Comparison of ENCODE assay signal across 15 cellular contexts in the genomic region with DNA sequence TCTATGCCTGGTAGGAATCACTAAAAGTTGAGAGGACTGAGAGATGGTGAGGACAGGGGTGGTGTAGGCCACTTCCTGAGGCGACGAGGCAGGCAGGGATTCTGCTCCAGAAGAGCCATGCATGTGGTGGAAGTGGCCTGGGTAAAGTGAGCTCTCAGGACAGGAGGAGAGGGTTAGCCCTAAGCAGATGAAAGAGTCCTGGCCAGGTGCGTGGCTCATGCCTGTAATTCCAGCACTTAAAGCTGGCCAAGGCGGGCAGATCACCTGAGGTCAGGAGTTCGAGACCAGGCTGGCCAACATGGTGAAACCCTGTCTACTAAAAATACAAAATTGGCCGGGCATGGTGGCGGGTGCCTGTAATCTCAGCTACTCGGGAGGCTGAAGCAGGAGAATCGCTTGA. TPM values are rescaled to one million over a fixed set of nuclear protein-coding genes. Genes with fewer than 3 reads are reported as not detected.
A peak's percentile ranks its signal among the peaks of the same experiment; 100 is the strongest.
DNase-seq lines count a peak whose midpoint lies in the region; ATAC-seq and TF ChIP-seq lines count a peak whose summit lies in the region.
"Had no signal": no experiment of that assay in that cellular context is flagged by ENCODE, and none has a peak within 500 bp of the region (broad histone marks: within the 10 kb centered on the region; RNA-seq: fewer than 3 reads in every experiment).

No MANE protein-coding gene starts in this region.

- no peak for DNase-seq in activated naive CD4-positive, alpha-beta T cell treated with anti-CD3 and anti-CD28 coated beads, Interleukin-2, amount 10 ng/mL, durations not matched to agents 7 days and 5 days
- no peak for DNase-seq in activated naive CD4-positive, alpha-beta T cell treated with anti-CD3 and anti-CD28 coated beads for 36 hours
- DNase-seq in activated CD8-positive, alpha-beta T cell treated with anti-CD3 and anti-CD28 coated beads for 36 hours, result no peak
- DNase-seq in foreskin keratinocyte (no peak), type B pancreatic cell (ENCODE audit: extremely low spot score, unreplicated experiment) (no peak), dedifferentiated amniotic fluid mesenchymal stem cell (ENCODE audit: extremely low spot score) (no peak), NCI-H226 (no peak), GF-D8 (lab: John Stamatoyannopoulos, UW) (no peak)
- DNase-seq: activated gamma-delta T cell treated with Interleukin-2 at 50 U/mL for 16 hours, dorsolateral prefrontal cortex, mesenchymal stem cell, MG63, NCI-H1694, retina had no signal

- H3K4me1 ChIP-seq in foreskin keratinocyte, result no peaks in the 10 kb centered on the region

- H3K9me3 Mint-ChIP-seq in activated naive CD4-positive, alpha-beta T cell treated with anti-CD3 and anti-CD28 coated beads, Interleukin-2, amount 10 ng/mL, durations not matched to agents 7 days and 5 days, result no peaks in the 10 kb centered on the region
- peaks cover 1% of the 10 kb centered on the region for H3K9me3 Mint-ChIP-seq in activated naive CD4-positive, alpha-beta T cell treated with anti-CD3 and anti-CD28 coated beads for 36 hours
- peaks cover 3% of the 10 kb centered on the region for H3K9me3 Mint-ChIP-seq in activated CD8-positive, alpha-beta T cell treated with anti-CD3 and anti-CD28 coated beads for 36 hours
- peaks cover 5% of the 10 kb centered on the region for H3K9me3 Mint-ChIP-seq in type B pancreatic cell

- peaks cover 46% of the 10 kb centered on the region for H3K36me3 Mint-ChIP-seq in activated naive CD4-positive, alpha-beta T cell treated with anti-CD3 and anti-CD28 coated beads, Interleukin-2, amount 10 ng/mL, durations not matched to agents 7 days and 5 days
- peaks cover 49% of the 10 kb centered on the region for H3K36me3 Mint-ChIP-seq in activated naive CD4-positive, alpha-beta T cell treated with anti-CD3 and anti-CD28 coated beads for 36 hours (ENCODE audit: low read depth)
- H3K36me3 Mint-ChIP-seq in activated CD8-positive, alpha-beta T cell treated with anti-CD3 and anti-CD28 coated beads for 36 hours (ENCODE audit: low read depth), result peaks cover 55% of the 10 kb centered on the region
- peaks cover 48% of the 10 kb centered on the region for H3K36me3 Mint-ChIP-seq in type B pancreatic cell

- H3K4me3 Mint-ChIP-seq in activated naive CD4-positive, alpha-beta T cell treated with anti-CD3 and anti-CD28 coated beads, Interleukin-2, amount 10 ng/mL, durations not matched to agents 7 days and 5 days, result no peak overlapping the region
- no peak overlapping the region for H3K4me3 Mint-ChIP-seq in activated naive CD4-positive, alpha-beta T cell treated with anti-CD3 and anti-CD28 coated beads for 36 hours
- no peak overlapping the region for H3K4me3 Mint-ChIP-seq in activated CD8-positive, alpha-beta T cell treated with anti-CD3 and anti-CD28 coated beads for 36 hours
- no peak overlapping the region for H3K4me3 Mint-ChIP-seq in type B pancreatic cell
- H3K4me3 Mint-ChIP-seq: neural progenitor cell had no signal

- CTCF ChIA-PET in activated naive CD4-positive, alpha-beta T cell treated with anti-CD3 and anti-CD28 coated beads, Interleukin-2, amount 10 ng/mL, durations not matched to agents 7 days and 5 days (lab: Charles Lee), result interaction anchor here (0.6 to 0.7 kb wide), 2 partner anchors 18 to 67 kb away, joined by 3 read pairs; no protein-coding TSS in a partner anchor
- CTCF ChIA-PET in activated naive CD4-positive, alpha-beta T cell treated with anti-CD3 and anti-CD28 coated beads for 36 hours (lab: Charles Lee), result no interaction called here
- CTCF ChIA-PET in activated CD8-positive, alpha-beta T cell treated with anti-CD3 and anti-CD28 coated beads for 36 hours (lab: Charles Lee), result interaction anchor here (1.3 kb wide), 1 partner anchor 18 kb away, joined by 7 read pairs; no protein-coding TSS in a partner anchor

- no peak for ATAC-seq in activated CD8-positive, alpha-beta T cell treated with anti-CD3 and anti-CD28 coated beads for 36 hours
- peak; percentile 4 for ATAC-seq in foreskin keratinocyte

- H3K27me3 Mint-ChIP-seq in activated naive CD4-positive, alpha-beta T cell treated with anti-CD3 and anti-CD28 coated beads, Interleukin-2, amount 10 ng/mL, durations not matched to agents 7 days and 5 days, result no peaks in the 10 kb centered on the region
- H3K27me3 Mint-ChIP-seq in activated naive CD4-positive, alpha-beta T cell treated with anti-CD3 and anti-CD28 coated beads for 36 hours (ENCODE audit: low read depth), result no peaks in the 10 kb centered on the region
- H3K27me3 Mint-ChIP-seq in activated CD8-positive, alpha-beta T cell treated with anti-CD3 and anti-CD28 coated beads for 36 hours, result no peaks in the 10 kb centered on the region
- H3K27me3 Mint-ChIP-seq in type B pancreatic cell, result no peaks in the 10 kb centered on the region

- peaks cover 24% of the 10 kb centered on the region for H3K4me1 Mint-ChIP-seq in activated naive CD4-positive, alpha-beta T cell treated with anti-CD3 and anti-CD28 coated beads, Interleukin-2, amount 10 ng/mL, durations not matched to agents 7 days and 5 days
- peaks cover 31% of the 10 kb centered on the region for H3K4me1 Mint-ChIP-seq in activated naive CD4-positive, alpha-beta T cell treated with anti-CD3 and anti-CD28 coated beads for 36 hours (ENCODE audit: low read depth)
- peaks cover 24% of the 10 kb centered on the region for H3K4me1 Mint-ChIP-seq in activated CD8-positive, alpha-beta T cell treated with anti-CD3 and anti-CD28 coated beads for 36 hours (ENCODE audit: low read depth)
- H3K4me1 Mint-ChIP-seq in type B pancreatic cell (ENCODE audit: unreplicated experiment), result peaks cover 16% of the 10 kb centered on the region

- no peaks in the 10 kb centered on the region for H3K27me3 ChIP-seq in foreskin keratinocyte
- H3K27me3 ChIP-seq: dorsolateral prefrontal cortex, MG63, neural progenitor cell had no signal

- POLR2A ChIA-PET in activated CD8-positive, alpha-beta T cell treated with anti-CD3 and anti-CD28 coated beads for 36 hours (lab: Charles Lee), result interaction anchor here (0.6 to 0.9 kb wide), 3 partner anchors 10 to 53 kb away, joined by 3 to 6 read pairs (median 3); no protein-coding TSS in a partner anchor

- H3K27ac Mint-ChIP-seq in activated naive CD4-positive, alpha-beta T cell treated with anti-CD3 and anti-CD28 coated beads, Interleukin-2, amount 10 ng/mL, durations not matched to agents 7 days and 5 days, result peak overlapping the region; percentile 64
- H3K27ac Mint-ChIP-seq in activated naive CD4-positive, alpha-beta T cell treated with anti-CD3 and anti-CD28 coated beads for 36 hours, result no peak overlapping the region
- H3K27ac Mint-ChIP-seq in activated CD8-positive, alpha-beta T cell treated with anti-CD3 and anti-CD28 coated beads for 36 hours, result peak overlapping the region; percentile 68
- peak overlapping the region; percentile 50 for H3K27ac Mint-ChIP-seq in type B pancreatic cell
- H3K27ac Mint-ChIP-seq: neural progenitor cell had no signal

- H3K27ac ChIP-seq in foreskin keratinocyte, result no peak overlapping the region
- H3K27ac ChIP-seq: dorsolateral prefrontal cortex, neural progenitor cell had no signal

- TF ChIP-seq CTCF in activated CD8-positive, alpha-beta T cell treated with anti-CD3 and anti-CD28 coated beads for 36 hours (IDR thresholded peaks at IDR 0.05), result no peak
- TF ChIP-seq CTCF in foreskin keratinocyte (conservative IDR thresholded peaks at IDR 0.05), result no peak
- TF ChIP-seq CTCF in type B pancreatic cell (conservative IDR thresholded peaks at IDR 0.05), result no peak

- intact Hi-C loops in activated naive CD4-positive, alpha-beta T cell treated with anti-CD3 and anti-CD28 coated beads for 36 hours (cut with micrococcal nuclease), result no loop called here
- intact Hi-C loops in activated CD8-positive, alpha-beta T cell treated with anti-CD3 and anti-CD28 coated beads for 36 hours (cut with micrococcal nuclease), result no loop called here

RNA-seq across cellular contexts. Expression of a gene that starts 8.5 kb away (rescaled TPM):
- total RNA-seq in activated naive CD4-positive, alpha-beta T cell treated with anti-CD3 and anti-CD28 coated beads for 36 hours, result 1,000 to 10,000 TPM; 1,286 to 1,366 TPM
- 1,000 to 10,000 TPM; 1,101 to 1,115 TPM for total RNA-seq in activated CD8-positive, alpha-beta T cell treated with anti-CD3 and anti-CD28 coated beads for 36 hours
- total RNA-seq in foreskin keratinocyte, result 675 and 933 TPM in 2 replicates
- 477 and 673 TPM in 2 replicates for polyA plus RNA-seq in foreskin keratinocyte
- total RNA-seq in type B pancreatic cell (ENCODE audit: low replicate concordance), result 585 and 652 TPM in 2 replicates
